ENCODE assay signal across 13 cellular contexts in the genomic region with DNA sequence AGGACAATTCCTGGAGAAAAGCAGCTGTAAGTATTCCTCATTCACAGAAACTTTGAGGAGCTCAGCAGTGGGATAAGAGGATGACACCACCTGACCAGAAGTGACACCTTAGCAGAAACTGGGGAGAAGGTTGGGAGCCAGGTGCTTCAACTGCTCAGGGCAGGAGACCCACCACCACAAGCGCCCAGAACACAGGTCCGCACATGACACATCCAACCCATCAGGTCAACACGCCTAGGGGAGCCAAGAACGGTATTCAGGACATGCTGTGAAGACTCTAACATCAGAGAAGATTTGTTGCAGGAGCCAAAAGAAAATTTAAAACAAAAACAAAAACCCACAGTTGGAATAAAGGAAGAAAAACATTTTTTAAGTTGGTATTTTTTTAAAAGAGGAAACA. TPM values are rescaled to one million over a fixed set of nuclear protein-coding genes. Genes with fewer than 3 reads are reported as not detected.
A peak's percentile ranks its signal among the peaks of the same experiment; 100 is the strongest.
DNase-seq lines count a peak whose midpoint lies in the region; ATAC-seq, FAIRE-seq and TF ChIP-seq lines count a peak whose summit lies in the region.
"Had no signal": no experiment of that assay in that cellular context is flagged by ENCODE, and none has a peak within 500 bp of the region (broad histone marks: within the 10 kb centered on the region; RNA-seq: fewer than 3 reads in every experiment).

No MANE protein-coding gene starts in this region.

- no peak for TF ChIP-seq CTCF in RWPE2 (IDR thresholded peaks at IDR 0.05; ENCODE audit: poor library complexity, severe bottlenecking)

- H3K18ac ChIP-seq in mesenchymal stem cell (ENCODE audit: low read depth in 1 of 2, low read length in 2 of 2): peak overlapping the region in 1 of 2 experiments; percentile 44

- H3K23ac ChIP-seq in mesenchymal stem cell (ENCODE audit: low read length in 2 of 2): no peak overlapping the region

- H3K79me1 ChIP-seq in mesenchymal stem cell (replicated peaks; ENCODE audit: low read length, poor library complexity, severe bottlenecking): peaks cover 32% of the 10 kb centered on the region

- H3K4me1 ChIP-seq in RWPE2 (ENCODE audit: insufficient read depth, poor library complexity, severe bottlenecking) (peaks cover 9% of the 10 kb centered on the region), mesenchymal stem cell (ENCODE audit: control insufficient read depth, insufficient read depth, low read depth, low read length) (peaks cover 8% of the 10 kb centered on the region)

- H3K27ac ChIP-seq in RWPE2 (ENCODE audit: poor library complexity, severe bottlenecking) (peak overlapping the region; percentile 24), cingulate gyrus (ENCODE audit: low read depth, low read length) (peak overlapping the region; percentile 42), mesenchymal stem cell (ENCODE audit: low read length, poor library complexity, severe bottlenecking) (peak overlapping the region; percentile 71), temporal lobe (ENCODE audit: low read depth, low read length) (peak overlapping the region; percentile 66)

- peak overlapping the region; percentile 87 for H3K9ac ChIP-seq in mesenchymal stem cell (ENCODE audit: low read length)

- peaks cover 22% of the 10 kb centered on the region for H3K36me3 Mint-ChIP-seq in activated naive CD8-positive, alpha-beta T cell treated with anti-CD3 and anti-CD28 coated beads for 36 hours

- H3K9me3 ChIP-seq in RWPE2 (ENCODE audit: severe bottlenecking) (peaks cover 3% of the 10 kb centered on the region), mesenchymal stem cell (ENCODE audit: control insufficient read depth, low read length) (no peaks in the 10 kb centered on the region)

- DNase-seq in RWPE2 (ENCODE audit: low spot score): no peak
- no peak for DNase-seq in mesenchymal stem cell
- DNase-seq in activated naive CD8-positive, alpha-beta T cell treated with anti-CD3 and anti-CD28 coated beads for 36 hours: no peak
- DNase-seq in activated CD4-positive, alpha-beta T cell treated with anti-CD3 and anti-CD28 coated beads, Interleukin-2, amount 50 U/mL, for 4 hours: no peak
- no peak for DNase-seq in frontal cortex (ENCODE audit: low spot score in 2 of 2)
- DNase-seq: activated naive CD4-positive, alpha-beta T cell; CD4-positive, alpha-beta T cell; NCI-H2081; NCI-H774; stimulated activated CD4-positive, alpha-beta T cell treated with anti-CD3 and anti-CD28 coated beads, Interleukin-2, amount 100 ng/mL, for 24 hours had no signal

- H2BK15ac ChIP-seq in mesenchymal stem cell (ENCODE audit: low read depth, poor library complexity, severe bottlenecking): no peak overlapping the region

- no peak overlapping the region for H2BK12ac ChIP-seq in mesenchymal stem cell (ENCODE audit: low read length in 2 of 2)

- H3K27ac Mint-ChIP-seq in activated naive CD8-positive, alpha-beta T cell treated with anti-CD3 and anti-CD28 coated beads for 36 hours: no peak overlapping the region

- no peak overlapping the region for H2BK5ac ChIP-seq in mesenchymal stem cell (ENCODE audit: low read depth, low read length, poor library complexity, severe bottlenecking)

- no peak overlapping the region for H4K8ac ChIP-seq in mesenchymal stem cell (ENCODE audit: low read length)

- no peak overlapping the region for H3K4me3 Mint-ChIP-seq in activated naive CD8-positive, alpha-beta T cell treated with anti-CD3 and anti-CD28 coated beads for 36 hours
- H3K4me3 Mint-ChIP-seq: CD4-positive, alpha-beta T cell had no signal

- no peak overlapping the region for H3K4ac ChIP-seq in mesenchymal stem cell (ENCODE audit: low read depth in 1 of 2, low read length in 2 of 2)

- H4K91ac ChIP-seq in mesenchymal stem cell (ENCODE audit: low read length): no peak overlapping the region

- peak overlapping the region; percentile 8 for H2AK5ac ChIP-seq in mesenchymal stem cell (ENCODE audit: low read length, severe bottlenecking)

- H2AFZ ChIP-seq in mesenchymal stem cell (ENCODE audit: low read depth, low read length): no peak overlapping the region

- H3K4me2 ChIP-seq in mesenchymal stem cell (ENCODE audit: low read length, poor library complexity, severe bottlenecking): no peak overlapping the region

- no peak overlapping the region for H2BK120ac ChIP-seq in mesenchymal stem cell (ENCODE audit: low read depth, low read length)

- H3K4me3 ChIP-seq in RWPE2 (ENCODE audit: severe bottlenecking) (no peak overlapping the region), mesenchymal stem cell (ENCODE audit: insufficient read depth in 1 of 2, low read depth in 1 of 2, low read length in 2 of 2) (peak overlapping the region in 1 of 2 experiments; percentile 27)

- H3K14ac ChIP-seq in mesenchymal stem cell (ENCODE audit: low read length in 2 of 2): no peak overlapping the region

- no peak for ATAC-seq in RWPE2 (ENCODE audit: low read depth)
- ATAC-seq in HG02763 (IDR thresholded peaks at IDR 0.05; ENCODE audit: unreplicated experiment): no peak

- H3K27me3 Mint-ChIP-seq in activated naive CD8-positive, alpha-beta T cell treated with anti-CD3 and anti-CD28 coated beads for 36 hours: no peaks in the 10 kb centered on the region
- H3K27me3 Mint-ChIP-seq: CD4-positive, alpha-beta T cell had no signal

- H3K9me3 Mint-ChIP-seq in activated naive CD8-positive, alpha-beta T cell treated with anti-CD3 and anti-CD28 coated beads for 36 hours: no peaks in the 10 kb centered on the region
- H3K9me3 Mint-ChIP-seq: CD4-positive, alpha-beta T cell had no signal

- H3K36me3 ChIP-seq in RWPE2 (ENCODE audit: low read depth) (peaks cover 5% of the 10 kb centered on the region; the same call in 1 of the 2 replicates), mesenchymal stem cell (ENCODE audit: control insufficient read depth in 1 of 2, insufficient read depth in 2 of 2, low read depth in 1 of 2, low read length in 2 of 2) (peaks cover 3 to 5% of the 10 kb centered on the region in 2 experiments)

- H3K4me1 Mint-ChIP-seq in activated naive CD8-positive, alpha-beta T cell treated with anti-CD3 and anti-CD28 coated beads for 36 hours: peaks cover 31% of the 10 kb centered on the region

- 100% methylated on average over 1 of the region's 4 CpGs for WGBS in mesenchymal stem cell

- no peaks in the 10 kb centered on the region for H3K27me3 ChIP-seq in RWPE2 (ENCODE audit: insufficient read depth, poor library complexity, severe bottlenecking)
- H3K27me3 ChIP-seq in mesenchymal stem cell (ENCODE audit: control insufficient read depth in 1 of 2, insufficient read depth in 1 of 2, low read length in 2 of 2): no peaks in the 10 kb centered on the region

- FAIRE-seq in frontal cortex (lab: Jason Lieb, UNC): no peak

RNA-seq across cellular contexts. Expression of a gene that starts 50.5 kb away (rescaled TPM):
- 11.2 TPM for polyA plus RNA-seq in mesenchymal stem cell (2013, experiment 1 of 2)
- polyA plus RNA-seq in mesenchymal stem cell (2013, experiment 2 of 2): 11.0 TPM
- total RNA-seq in temporal lobe (50.6 TPM), frontal cortex (41.6 TPM)
- 10 to 100 TPM; 23.2 TPM for total RNA-seq in activated naive CD8-positive, alpha-beta T cell treated with anti-CD3 and anti-CD28 coated beads for 36 hours
